14 cellular contexts compared by ENCODE assay signal in genomic region chr2:144480257-144480656, GRCh38. TPM values are rescaled to one million over a fixed set of nuclear protein-coding genes. Genes with fewer than 3 reads are reported as not detected.
DNase-seq lines count a peak whose midpoint lies in the region; ATAC-seq and TF ChIP-seq lines count a peak whose summit lies in the region.
"Had no signal": no experiment of that assay in that cellular context is flagged by ENCODE, and none has a peak within 500 bp of the region (broad histone marks: within the 10 kb centered on the region; RNA-seq: fewer than 3 reads in every experiment).

No MANE protein-coding gene starts in this region.

- H3K79me1 ChIP-seq in H9 (ENCODE audit: insufficient read depth, low read depth, low read length, poor library complexity, severe bottlenecking) = no peaks in the 10 kb centered on the region

- no peaks in the 10 kb centered on the region for H3K36me3 ChIP-seq in brain microvascular endothelial cell (replicated peaks)

- no peak overlapping the region for H3K4me3 ChIP-seq in brain microvascular endothelial cell (ENCODE audit: low read depth, low read length)

- no peak overlapping the region for H2BK20ac ChIP-seq in H9 (ENCODE audit: low read depth, low read length, poor library complexity, severe bottlenecking)

- H2BK120ac ChIP-seq in H9 (ENCODE audit: low read depth, low read length, poor library complexity, severe bottlenecking) = no peak overlapping the region

- H3K27ac Mint-ChIP-seq in H9 = peak overlapping the region in 2 of 3 experiments; percentile 80 to 82; a peak in 2 of 7 replicates
- H3K27ac Mint-ChIP-seq: CD4-positive, CD25-positive, alpha-beta regulatory T cell; stimulated activated naive CD8-positive, alpha-beta T cell treated with anti-CD3 and anti-CD28 coated beads, Interleukin-15, Interleukin-2, amounts not matched to agents 100 ng/mL and 50 ng/mL, for 24 hours had no signal

- DNase-seq in H9 (no peak), brain microvascular endothelial cell (no peak), left ventricle myocardium superior (no peak), renal cortical epithelial cell (ENCODE audit: low read depth) (peak; percentile 64), COR-L47 (lab: John Stamatoyannopoulos, UW) (no peak), NCI-H446 treated with DMSO at 0.1 percent for 48 hours (lab: John Stamatoyannopoulos, UW) (no peak)
- DNase-seq: CD4-positive, CD25-positive, alpha-beta regulatory T cell; midbrain; NCI-H2029 treated with DMSO at 0.1 percent for 48 hours; NCI-H774 had no signal

- no peak overlapping the region for H4K8ac ChIP-seq in H9 (replicated peaks; ENCODE audit: insufficient read length, low read depth, low read length)

- no peak overlapping the region for H2BK12ac ChIP-seq in H9 (ENCODE audit: insufficient read length, low read depth, low read length)

- no CpG with 5 or more reads among the region's 1 CpG for WGBS in H9 (ENCODE audit: extremely low coverage, insufficient read length, low lambda C conversion rate)

- no peaks in the 10 kb centered on the region for H3K36me3 Mint-ChIP-seq in H9 (ENCODE audit: insufficient read depth in 1 of 3, low read depth in 3 of 3)
- H3K36me3 Mint-ChIP-seq: CD4-positive, CD25-positive, alpha-beta regulatory T cell had no signal

- H3K9me3 ChIP-seq in H9 (ENCODE audit: control insufficient read depth, low read depth, low read length) = no peaks in the 10 kb centered on the region

- no peak overlapping the region for H3K14ac ChIP-seq in H9 (ENCODE audit: insufficient read depth, low read length)

- no peak overlapping the region for H3K56ac ChIP-seq in H9 (ENCODE audit: insufficient read length, low read depth, low read length)

- no peak overlapping the region for H2AFZ ChIP-seq in H9 (ENCODE audit: low read length)

- H3K27ac ChIP-seq in H9 (ENCODE audit: insufficient read length, low read depth, low read length) (no peak overlapping the region), brain microvascular endothelial cell (peak overlapping the region; percentile 23)
- H3K27ac ChIP-seq: VCaP had no signal

- TF ChIP-seq CTCF in H9 (conservative IDR thresholded peaks at IDR 0.05) (no peak), brain microvascular endothelial cell (IDR thresholded peaks at IDR 0.05; ENCODE audit: low read depth, low read length, missing control alignments) (no peak)

- H3K79me2 ChIP-seq in H9 (ENCODE audit: insufficient read depth, low read length) = no peaks in the 10 kb centered on the region

- H3K4me2 ChIP-seq in H9 (ENCODE audit: insufficient read depth, insufficient read length, low read length) = no peak overlapping the region

- intact Hi-C loops in left ventricle myocardium superior (cut with micrococcal nuclease) = no loop called here

- H3K4me1 Mint-ChIP-seq in H9 = peaks cover 50 to 54% of the 10 kb centered on the region in 2 experiments
- H3K4me1 Mint-ChIP-seq: CD4-positive, CD25-positive, alpha-beta regulatory T cell had no signal

- H3K9ac ChIP-seq in H9 (ENCODE audit: extremely low read depth, insufficient read length, low read length) = no peak overlapping the region

- no peak overlapping the region for H3T11ph ChIP-seq in H9 (ENCODE audit: low read length)

- H3K9me3 Mint-ChIP-seq in H9 = no peaks in the 10 kb centered on the region
- H3K9me3 Mint-ChIP-seq: stimulated activated naive CD8-positive, alpha-beta T cell treated with anti-CD3 and anti-CD28 coated beads, Interleukin-15, Interleukin-2, amounts not matched to agents 100 ng/mL and 50 ng/mL, for 24 hours had no signal

- H3K23me2 ChIP-seq in H9 (ENCODE audit: insufficient read length, low read depth, low read length, poor library complexity, severe bottlenecking) = no peaks in the 10 kb centered on the region

- no peak overlapping the region; a peak in 1 of 5 replicates for H3K4me3 Mint-ChIP-seq in H9
- H3K4me3 Mint-ChIP-seq: CD4-positive, CD25-positive, alpha-beta regulatory T cell; stimulated activated naive CD8-positive, alpha-beta T cell treated with anti-CD3 and anti-CD28 coated beads, Interleukin-15, Interleukin-2, amounts not matched to agents 100 ng/mL and 50 ng/mL, for 24 hours had no signal

- no peak overlapping the region for H4K91ac ChIP-seq in H9 (ENCODE audit: insufficient read length, low read depth, low read length)

- H3K4me1 ChIP-seq in H9 (ENCODE audit: insufficient read depth, low read length) = peaks cover 7% of the 10 kb centered on the region; the same call in 1 of the 2 replicates

- H3K4ac ChIP-seq in H9 (ENCODE audit: low read depth, low read length) = no peak overlapping the region

- peaks cover 3% of the 10 kb centered on the region for H3K27me3 Mint-ChIP-seq in H9 (ENCODE audit: low read depth)
- H3K27me3 Mint-ChIP-seq: stimulated activated naive CD8-positive, alpha-beta T cell treated with anti-CD3 and anti-CD28 coated beads, Interleukin-15, Interleukin-2, amounts not matched to agents 100 ng/mL and 50 ng/mL, for 24 hours had no signal

- in situ Hi-C loops in brain microvascular endothelial cell (cut with HindIII; ENCODE audit: low pct_ligation_motif_present, low sequenced_read_pairs) = no loop called here

- H2BK15ac ChIP-seq in H9 (ENCODE audit: low read depth, low read length) = no peak overlapping the region

- H3K27me3 ChIP-seq in H9 (ENCODE audit: insufficient read depth, low read length) (no peaks in the 10 kb centered on the region), brain microvascular endothelial cell (replicated peaks) (no peaks in the 10 kb centered on the region)

- H4K5ac ChIP-seq in H9 (ENCODE audit: insufficient read length, low read depth, low read length) = no peak overlapping the region

- H2BK5ac ChIP-seq in H9 (ENCODE audit: insufficient read length, low read length) = no peak overlapping the region

- H3K18ac ChIP-seq in H9 (ENCODE audit: insufficient read length, low read depth, low read length) = no peak overlapping the region

- peak; percentile 28 for ATAC-seq in left ventricle myocardium superior
- ATAC-seq in activated CD4-positive, CD25-positive, alpha-beta regulatory T cell treated with anti-CD3 and anti-CD28 coated beads, Interleukin-2, amount 50 U/mL, for 24 hours = no peak
- ATAC-seq in GM18870 (IDR thresholded peaks at IDR 0.05; ENCODE audit: unreplicated experiment) = no peak

- no peaks in the 10 kb centered on the region for H4K20me1 ChIP-seq in H9 (ENCODE audit: control insufficient read depth, insufficient read depth, insufficient read length)

- no peak overlapping the region for H2AK5ac ChIP-seq in H9 (ENCODE audit: insufficient read length, low read length)

- H3K23ac ChIP-seq in H9 (ENCODE audit: insufficient read length, low read depth, low read length) = no peak overlapping the region

RNA-seq across cellular contexts. Expression of gene ZEB2, which starts 39.7 kb away (rescaled TPM):
- total RNA-seq in H9 (2021) (0.77 and 1.2 TPM in 2 replicates), left ventricle myocardium superior (83.2 TPM), renal cortical epithelial cell (9.7 and 23.8 TPM in 2 replicates)
